1 cellular context compared by ENCODE assay signal in the genomic region with DNA sequence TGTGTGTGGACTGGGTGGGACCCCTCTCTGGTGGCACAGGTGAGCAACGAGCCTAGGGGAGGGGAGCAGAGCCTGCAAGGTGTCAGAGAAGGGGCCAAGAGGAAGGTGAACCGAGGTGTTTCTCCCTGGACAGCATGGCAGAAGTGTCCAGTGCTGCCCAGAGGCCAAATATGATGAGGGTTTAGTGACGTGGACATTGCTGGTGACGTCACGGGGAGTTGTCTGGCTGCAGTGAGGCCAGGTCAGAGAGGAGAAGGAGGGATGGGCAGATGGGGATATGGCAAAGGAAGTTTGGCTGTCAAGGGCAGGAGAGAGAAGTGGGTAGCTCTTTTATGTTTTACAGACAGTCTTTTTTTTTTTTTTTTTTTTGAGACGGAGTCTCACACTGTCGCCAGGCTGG.
TF ChIP-seq lines count a peak whose summit lies in the region.

No MANE protein-coding gene starts in this region.

TF ChIP-seq in HepG2, 621 proteins besides CTCF, POLR2A, EP300 and RAD21:
- TF ChIP-seq ATF7 (IDR thresholded peaks at IDR 0.05) (peak; percentile 75), ATF7 (CRISPR knock-in tag; IDR thresholded peaks at IDR 0.05) (no peak), CREB1 (IDR thresholded peaks at IDR 0.05) (peak; percentile 97), CREB1 (CRISPR knock-in tag; IDR thresholded peaks at IDR 0.05) (no peak)
- TF ChIP-seq, protein P1, sequence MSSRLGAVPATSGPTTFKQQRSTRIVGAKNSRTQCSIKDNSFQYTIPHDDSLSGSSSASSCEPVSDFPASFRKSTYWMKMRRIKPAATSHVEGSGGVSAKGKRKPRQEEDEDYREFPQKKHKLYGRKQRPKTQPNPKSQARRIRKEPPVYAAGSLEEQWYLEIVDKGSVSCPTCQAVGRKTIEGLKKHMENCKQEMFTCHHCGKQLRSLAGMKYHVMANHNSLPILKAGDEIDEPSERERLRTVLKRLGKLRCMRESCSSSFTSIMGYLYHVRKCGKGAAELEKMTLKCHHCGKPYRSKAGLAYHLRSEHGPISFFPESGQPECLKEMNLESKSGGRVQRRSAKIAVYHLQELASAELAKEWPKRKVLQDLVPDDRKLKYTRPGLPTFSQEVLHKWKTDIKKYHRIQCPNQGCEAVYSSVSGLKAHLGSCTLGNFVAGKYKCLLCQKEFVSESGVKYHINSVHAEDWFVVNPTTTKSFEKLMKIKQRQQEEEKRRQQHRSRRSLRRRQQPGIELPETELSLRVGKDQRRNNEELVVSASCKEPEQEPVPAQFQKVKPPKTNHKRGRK (CRISPR knock-in tag; IDR thresholded peaks at IDR 0.05) = no peak
